In the genomic region with DNA sequence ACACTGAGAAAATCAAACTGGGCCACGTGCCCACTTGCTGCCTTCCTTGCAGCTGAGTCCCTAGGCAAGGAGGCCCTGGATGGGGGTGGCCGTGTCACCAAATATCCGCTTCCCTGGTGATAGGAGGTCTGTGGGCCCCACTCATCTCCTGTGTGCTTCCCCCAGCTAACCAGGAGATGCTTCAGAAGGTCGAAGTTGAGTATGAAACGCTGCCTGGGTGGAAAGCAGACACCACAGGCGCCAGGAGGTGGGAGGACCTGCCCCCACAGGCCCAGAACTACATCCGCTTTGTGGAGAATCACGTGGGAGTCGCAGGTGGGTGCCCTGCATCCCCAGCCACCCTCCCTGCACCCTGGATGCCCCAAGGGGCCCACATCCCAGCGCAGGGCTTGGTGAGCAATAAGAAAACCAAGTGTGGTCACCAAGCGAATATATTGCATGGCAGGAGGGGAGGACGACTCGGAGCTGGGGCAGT, we compare ENCODE assay signal across 11 cellular contexts. TPM values are rescaled to one million over a fixed set of nuclear protein-coding genes. Genes with fewer than 3 reads are reported as not detected.
A peak's percentile ranks its signal among the peaks of the same experiment; 100 is the strongest.
DNase-seq lines count a peak whose midpoint lies in the region; ATAC-seq, FAIRE-seq and TF ChIP-seq lines count a peak whose summit lies in the region.
"Had no signal": no experiment of that assay in that cellular context is flagged by ENCODE, and none has a peak within 500 bp of the region (broad histone marks: within the 10 kb centered on the region; RNA-seq: fewer than 3 reads in every experiment).

No MANE protein-coding gene starts in this region.

- WGBS in gastroesophageal sphincter (ENCODE audit: low coverage in 1 of 2), 2 donors, result 88% methylated on average over 4 of the region's 13 CpGs; no CpG with 5 or more reads in 1 of the 2 donors

- peak overlapping the region; percentile 54 for H3K27ac ChIP-seq in RWPE2 (ENCODE audit: poor library complexity, severe bottlenecking)
- H3K27ac ChIP-seq in gastroesophageal sphincter, result peak overlapping the region in 3 of 4 donors; percentile 57 to 75 (median 72)

- no peak for TF ChIP-seq EP300 in gastroesophageal sphincter (IDR thresholded peaks at IDR 0.05)

- H3K27ac Mint-ChIP-seq in stimulated activated effector memory CD8-positive, alpha-beta T cell treated with anti-CD3 and anti-CD28 coated beads, Interleukin-12 subunit alpha, Interleukin-12 subunit beta, amount 100 ng/mL, for 72 hours, result peak overlapping the region; percentile 73

- no peaks in the 10 kb centered on the region for H3K9me3 Mint-ChIP-seq in stimulated activated effector memory CD8-positive, alpha-beta T cell treated with anti-CD3 and anti-CD28 coated beads, Interleukin-12 subunit alpha, Interleukin-12 subunit beta, amount 100 ng/mL, for 72 hours

- no peak for DNase-seq in RWPE2 (ENCODE audit: low spot score)
- DNase-seq in stimulated activated effector memory CD8-positive, alpha-beta T cell treated with anti-CD3 and anti-CD28 coated beads, Interleukin-12 subunit alpha, Interleukin-12 subunit beta, amount 100 ng/mL, for 72 hours (ENCODE audit: low spot score in 2 of 2), result peak; percentile 41 to 66
- no peak for DNase-seq in H4 (ENCODE audit: low spot score)
- DNase-seq in GM19239 (ENCODE audit: insufficient read length, low spot score), result no peak
- DNase-seq: NCI-H187 had no signal

- ATAC-seq in GM19438 (IDR thresholded peaks at IDR 0.05; ENCODE audit: low read depth, unreplicated experiment), result peak; percentile 66
- no peak for ATAC-seq in RWPE2 (ENCODE audit: low read depth)
- ATAC-seq in gastroesophageal sphincter, result no peak
- ATAC-seq in stimulated activated effector memory CD8-positive, alpha-beta T cell treated with anti-CD3 and anti-CD28 coated beads, Interleukin-12 subunit alpha, Interleukin-12 subunit beta, amount 100 ng/mL, for 72 hours, result peak; percentile 86
- no peak for ATAC-seq in GM21526 (IDR thresholded peaks at IDR 0.05; ENCODE audit: low FRiP score, unreplicated experiment)
- ATAC-seq: K562 had no signal

- H3K27me3 ChIP-seq in RWPE2 (ENCODE audit: insufficient read depth, poor library complexity, severe bottlenecking) (no peaks in the 10 kb centered on the region), gastroesophageal sphincter (no peaks in the 10 kb centered on the region)

- H3K9me3 ChIP-seq in RWPE2 (ENCODE audit: severe bottlenecking) (no peaks in the 10 kb centered on the region), gastroesophageal sphincter (no peaks in the 10 kb centered on the region)
- H3K9me3 ChIP-seq: mucosa of descending colon had no signal

- H3K4me1 ChIP-seq in RWPE2 (ENCODE audit: insufficient read depth, poor library complexity, severe bottlenecking) (peaks cover 32% of the 10 kb centered on the region), gastroesophageal sphincter (peaks cover 3 to 54% (median 15%) of the 10 kb centered on the region in 3 donors)

- no peak for TF ChIP-seq CTCF in RWPE2 (IDR thresholded peaks at IDR 0.05; ENCODE audit: poor library complexity, severe bottlenecking)
- TF ChIP-seq CTCF in gastroesophageal sphincter (IDR thresholded peaks at IDR 0.05), result no peak

- peak overlapping the region; percentile 38 for H3K4me3 Mint-ChIP-seq in stimulated activated effector memory CD8-positive, alpha-beta T cell treated with anti-CD3 and anti-CD28 coated beads, Interleukin-12 subunit alpha, Interleukin-12 subunit beta, amount 100 ng/mL, for 72 hours

- TF ChIP-seq POLR2A in gastroesophageal sphincter (IDR thresholded peaks at IDR 0.05), result no peak

- FAIRE-seq in GM19239 (lab: Jason Lieb, UNC), result no peak
- FAIRE-seq: GM12891, K562 had no signal

- H3K36me3 ChIP-seq in RWPE2 (ENCODE audit: low read depth) (peaks cover 9% of the 10 kb centered on the region; the same call in 1 of the 2 replicates), gastroesophageal sphincter (peaks cover 0 to 19% of the 10 kb centered on the region in 2 donors)

- H3K4me3 ChIP-seq in RWPE2 (ENCODE audit: severe bottlenecking), result no peak overlapping the region
- H3K4me3 ChIP-seq in gastroesophageal sphincter, result no peak overlapping the region
- H3K4me3 ChIP-seq: K562, mucosa of descending colon had no signal

- H3K4me1 Mint-ChIP-seq in stimulated activated effector memory CD8-positive, alpha-beta T cell treated with anti-CD3 and anti-CD28 coated beads, Interleukin-12 subunit alpha, Interleukin-12 subunit beta, amount 100 ng/mL, for 72 hours, result peaks cover 38% of the 10 kb centered on the region

- no peaks in the 10 kb centered on the region for H3K36me3 Mint-ChIP-seq in stimulated activated effector memory CD8-positive, alpha-beta T cell treated with anti-CD3 and anti-CD28 coated beads, Interleukin-12 subunit alpha, Interleukin-12 subunit beta, amount 100 ng/mL, for 72 hours

RNA-seq across cellular contexts. Expression of a gene that starts 6.8 kb away (rescaled TPM):
- total RNA-seq in gastroesophageal sphincter, result 100 to 1,000 TPM; 188 to 513 (median 363) TPM
- total RNA-seq in H4 (2014; rRNA removed; shearing (Covaris generic)), result 286 and 381 TPM in 2 replicates

RNA-seq across cellular contexts. Expression of a gene that starts 22.1 kb away (rescaled TPM):
- total RNA-seq in gastroesophageal sphincter, result 10 to 100 TPM in 2 of 4 donors, 1 to 10 TPM in 2; 5.1 to 32.2 (median 8.8) TPM
- total RNA-seq in H4 (2014; rRNA removed; shearing (Covaris generic)), result 3.7 and 4.0 TPM in 2 replicates

RNA-seq across cellular contexts. Expression of a gene that starts 49.4 kb away (rescaled TPM):
- total RNA-seq in gastroesophageal sphincter, result 100 to 1,000 TPM; 134 to 283 (median 143) TPM
- total RNA-seq in H4 (2014; rRNA removed; shearing (Covaris generic)), result 86.5 and 127 TPM in 2 replicates

RNA-seq across cellular contexts. Expression of a gene that starts 54.8 kb away (rescaled TPM):
- total RNA-seq in gastroesophageal sphincter, result 1 to 10 TPM; 2.0 to 4.8 (median 3.2) TPM
- 0.83 and 2.9 TPM in 2 replicates for total RNA-seq in H4 (2014; rRNA removed; shearing (Covaris generic))

RNA-seq across cellular contexts. Expression of a gene that starts 56.7 kb away (rescaled TPM):
- total RNA-seq in gastroesophageal sphincter, result 100 to 1,000 TPM in 1 of 4 donors, 10 to 100 TPM in 3; 44.6 to 102 (median 64.7) TPM
- total RNA-seq in H4 (2014; rRNA removed; shearing (Covaris generic)), result 13.0 and 16.3 TPM in 2 replicates

Comparison
In these comparisons a context has a peak if more than half of its experiments do, and no peak if none do; other contexts are left out.
1. ATAC-seq: peak in GM19438 (single experiment) and stimulated activated effector memory CD8-positive, alpha-beta T cell treated with anti-CD3 and anti-CD28 coated beads, Interleukin-12 subunit alpha, Interleukin-12 subunit beta, amount 100 ng/mL, for 72 hours (single experiment); none in RWPE2 (single experiment), gastroesophageal sphincter (single experiment) and GM21526 (single experiment).
2. DNase-seq: peak in stimulated activated effector memory CD8-positive, alpha-beta T cell treated with anti-CD3 and anti-CD28 coated beads, Interleukin-12 subunit alpha, Interleukin-12 subunit beta, amount 100 ng/mL, for 72 hours (2 of 2); none in RWPE2 (single experiment), H4 (single experiment) and GM19239 (single experiment).